In genomic region chr11:8543278-8543677, GRCh38 we compare ENCODE assay signal across 7 cellular contexts.
"Had no signal": no experiment of that assay in that cellular context is flagged by ENCODE, and none has a peak within 500 bp of the region (broad histone marks: within the 10 kb centered on the region; RNA-seq: fewer than 3 reads in every experiment).

No MANE protein-coding gene starts in this region.

- ATAC-seq: GM12878 had no signal

- FAIRE-seq: GM12878, GM12891, GM12892, GM18507, GM19239 had no signal

- H3K4me3 ChIP-seq: GM12878 had no signal

- DNase-seq: GDM1, GF-D8 had no signal
